ENCODE assay signal across 14 cellular contexts in genomic region chr17:74815671-74816370, GRCh38. TPM values are rescaled to one million over a fixed set of nuclear protein-coding genes. Genes with fewer than 3 reads are reported as not detected.
DNase-seq lines count a peak whose midpoint lies in the region; ATAC-seq and TF ChIP-seq lines count a peak whose summit lies in the region.
"Had no signal": no experiment of that assay in that cellular context is flagged by ENCODE, and none has a peak within 500 bp of the region (broad histone marks: within the 10 kb centered on the region; RNA-seq: fewer than 3 reads in every experiment).

No MANE protein-coding gene starts in this region.

- WGBS in SK-N-SH (ENCODE audit: low lambda C conversion rate), result 91% methylated on average over 10 of the region's 10 CpGs

- ATAC-seq in foreskin keratinocyte, result no peak
- no peak for ATAC-seq in HG03135 (IDR thresholded peaks at IDR 0.05; ENCODE audit: unreplicated experiment)

- peaks cover 0 to 2% (median under 1%) of the 10 kb centered on the region in 4 donors for H3K4me1 Mint-ChIP-seq in CD4-positive, alpha-beta memory T cell

- H3K36me3 ChIP-seq in BLaER1 treated with 17β-estradiol and CSF1 and Interleukin-3, amounts not matched to agents 10 nM and 100 nM, result peaks cover 0 to 87% (median 59%) of the 10 kb centered on the region in 11 experiments; a peak in 17 of 22 replicates
- peaks cover 0 to 26% of the 10 kb centered on the region in 2 experiments for H3K36me3 ChIP-seq in SK-N-SH (replicated peaks in 1 of 2; ENCODE audit: control insufficient read depth in 1 of 2, insufficient read depth in 2 of 2, low read length in 1 of 2)
- H3K36me3 ChIP-seq in CD4-positive, alpha-beta memory T cell (ENCODE audit: insufficient read depth, low read length), result peaks cover 23% of the 10 kb centered on the region
- H3K36me3 ChIP-seq: prostate gland had no signal

- peaks cover 54 to 100% (median 93%) of the 10 kb centered on the region in 10 experiments for H3K4me1 ChIP-seq in BLaER1 treated with 17β-estradiol and CSF1 and Interleukin-3, amounts not matched to agents 10 nM and 100 nM
- H3K4me1 ChIP-seq in SK-N-SH (ENCODE audit: control insufficient read depth in 1 of 2, insufficient read depth in 2 of 2, low read depth in 1 of 2, low read length in 1 of 2) (no peaks in the 10 kb centered on the region; a peak in 1 of 4 replicates), foreskin keratinocyte (no peaks in the 10 kb centered on the region)
- H3K4me1 ChIP-seq in CD4-positive, alpha-beta memory T cell (ENCODE audit: insufficient read depth, low read length), result no peaks in the 10 kb centered on the region
- H3K4me1 ChIP-seq: prostate gland had no signal

- no peaks in the 10 kb centered on the region for H3K27me3 Mint-ChIP-seq in CD4-positive, alpha-beta memory T cell
- H3K27me3 Mint-ChIP-seq: type B pancreatic cell had no signal

- H3K27me3 ChIP-seq in BLaER1 treated with 17β-estradiol and CSF1 and Interleukin-3, amounts not matched to agents 10 nM and 100 nM, result 0 out of 22 replicates have a peak, but pooled peaks cover 0 to 4% (median 0%) of the 10 kb centered on the region in 11 experiments
- no peaks in the 10 kb centered on the region for H3K27me3 ChIP-seq in SK-N-SH (ENCODE audit: insufficient read depth)
- no peaks in the 10 kb centered on the region for H3K27me3 ChIP-seq in foreskin keratinocyte
- no peaks in the 10 kb centered on the region for H3K27me3 ChIP-seq in CD4-positive, alpha-beta memory T cell (ENCODE audit: insufficient read depth, low read length)

- H3K79me2 ChIP-seq in SK-N-SH (ENCODE audit: insufficient read depth), result no peaks in the 10 kb centered on the region

- H3K9me3 Mint-ChIP-seq in CD4-positive, alpha-beta memory T cell, result no peaks in the 10 kb centered on the region
- H3K9me3 Mint-ChIP-seq: type B pancreatic cell had no signal

- H3K4me2 ChIP-seq in BLaER1 treated with 17β-estradiol and CSF1 and Interleukin-3, amounts not matched to agents 10 nM and 100 nM, result peak overlapping the region; percentile 64 to 93 (median 82)
- no peak overlapping the region for H3K4me2 ChIP-seq in SK-N-SH

- H3F3A ChIP-seq in SK-N-SH (replicated peaks; ENCODE audit: insufficient read depth), result no peaks in the 10 kb centered on the region

- CTCF ChIA-PET in SK-N-SH (lab: Yijun Ruan, JAX), result interaction anchor here (1.2 to 98.1 kb wide), 8 partner anchors 12 to 70 kb away, joined by 3 to 3869 read pairs (median 5); partner anchors contain the start of genes FDXR and GRIN2C
- CTCF ChIA-PET in CD4-positive, alpha-beta memory T cell (lab: Charles Lee; ENCODE audit: partially characterized antibody), result interaction anchor here (1.1 to 1.2 kb wide), 2 partner anchors 24 to 158 kb away, joined by 3 to 4 read pairs; no protein-coding TSS in a partner anchor

- intact Hi-C loops in CD4-positive, alpha-beta memory T cell (cut with micrococcal nuclease), result no loop called here

- peaks cover 0 to 99% (median 73%) of the 10 kb centered on the region in 11 experiments; a peak in 16 of 22 replicates for H4K20me1 ChIP-seq in BLaER1 treated with 17β-estradiol and CSF1 and Interleukin-3, amounts not matched to agents 10 nM and 100 nM
- H4K20me1 ChIP-seq in SK-N-SH (ENCODE audit: insufficient read depth), result no peaks in the 10 kb centered on the region

- no peaks in the 10 kb centered on the region for H3K9me2 ChIP-seq in SK-N-SH

- TF ChIP-seq CTCF in GM12873 (IDR thresholded peaks at IDR 0.05; ENCODE audit: insufficient read depth, low read depth, low read length, missing control alignments) (peak; percentile 38), SK-N-SH (IDR thresholded peaks at IDR 0.05) (peak; percentile 47), foreskin keratinocyte (conservative IDR thresholded peaks at IDR 0.05) (peak; percentile 38)

- DNase-seq in SK-N-SH (no peak), foreskin keratinocyte (no peak), foreskin melanocyte (no peak)
- DNase-seq in stimulated activated CD4-positive, alpha-beta T cell treated with anti-CD3 and anti-CD28 coated beads, Interleukin-15, amount 100 ng/mL, for 24 hours, result no peak
- no peak for DNase-seq in CD4-positive, alpha-beta memory T cell
- DNase-seq: activated CD8-positive, alpha-beta memory T cell treated with anti-CD3 and anti-CD28 coated beads for 24 hours; anterior cingulate cortex; NCI-H1930 had no signal

- no peak for TF ChIP-seq EP300 in SK-N-SH (IDR thresholded peaks at IDR 0.05; ENCODE audit: borderline replicate concordance in 1 of 2, low read depth in 1 of 2, low read length in 1 of 2)

- H2AFZ ChIP-seq in SK-N-SH (ENCODE audit: low read depth), result no peak overlapping the region

- POLR2A ChIA-PET in SK-N-SH (lab: Yijun Ruan, JAX), result no interaction called here
- POLR2A ChIA-PET in CD4-positive, alpha-beta memory T cell (lab: Charles Lee; ENCODE audit: partially characterized antibody), result no interaction called here

- peaks cover 52 to 56% of the 10 kb centered on the region in 2 donors for H3K36me3 Mint-ChIP-seq in CD4-positive, alpha-beta memory T cell
- H3K36me3 Mint-ChIP-seq: type B pancreatic cell had no signal

- peak overlapping the region in 1 of 7 donors; percentile 66 for H3K27ac Mint-ChIP-seq in CD4-positive, alpha-beta memory T cell
- H3K27ac Mint-ChIP-seq: type B pancreatic cell had no signal

- peak overlapping the region in 5 of 11 experiments; percentile 19 to 58 (median 45); a peak in 8 of 22 replicates for H3K27ac ChIP-seq in BLaER1 treated with 17β-estradiol and CSF1 and Interleukin-3, amounts not matched to agents 10 nM and 100 nM
- no peak overlapping the region for H3K27ac ChIP-seq in SK-N-SH (ENCODE audit: low read depth in 2 of 2, low read length in 1 of 2)
- no peak overlapping the region for H3K27ac ChIP-seq in foreskin keratinocyte
- H3K27ac ChIP-seq in CD4-positive, alpha-beta memory T cell (ENCODE audit: low read depth, low read length), result no peak overlapping the region
- H3K27ac ChIP-seq: prostate gland, SK-N-MC had no signal

- 0 out of 22 replicates have a peak overlapping the region, but pooled peaks of 4 of the 11 experiments have one; percentile 2 to 33 (median 24) for H3K9ac ChIP-seq in BLaER1 treated with 17β-estradiol and CSF1 and Interleukin-3, amounts not matched to agents 10 nM and 100 nM
- H3K9ac ChIP-seq in SK-N-SH, result no peak overlapping the region

- no peak for TF ChIP-seq RAD21 in SK-N-SH (IDR thresholded peaks at IDR 0.05; ENCODE audit: low read length)

- H3K4me3 Mint-ChIP-seq in CD4-positive, alpha-beta memory T cell, result no peak overlapping the region
- H3K4me3 Mint-ChIP-seq: type B pancreatic cell had no signal

- H3K9me3 ChIP-seq in BLaER1 treated with 17β-estradiol and CSF1 and Interleukin-3, amounts not matched to agents 10 nM and 100 nM (replicated peaks in 1 of 11), result 0 out of 22 replicates have a peak, but pooled peaks cover 0 to 3% (median 0%) of the 10 kb centered on the region in 11 experiments
- H3K9me3 ChIP-seq in SK-N-SH, result no peaks in the 10 kb centered on the region
- H3K9me3 ChIP-seq in CD4-positive, alpha-beta memory T cell (ENCODE audit: control insufficient read depth in 1 of 2, low read length in 2 of 2), result no peaks in the 10 kb centered on the region
- H3K9me3 ChIP-seq: prostate gland had no signal

- H3K4me3 ChIP-seq in BLaER1 treated with 17β-estradiol and CSF1 and Interleukin-3, amounts not matched to agents 10 nM and 100 nM, result no peak overlapping the region
- H3K4me3 ChIP-seq in SK-N-SH (ENCODE audit: low read depth in 2 of 2, low read length in 1 of 2), result no peak overlapping the region
- no peak overlapping the region for H3K4me3 ChIP-seq in CD4-positive, alpha-beta memory T cell (ENCODE audit: low read length in 2 of 2)
- H3K4me3 ChIP-seq: prostate gland, SK-N-MC had no signal

TF ChIP-seq in SK-N-SH, 30 proteins besides CTCF, POLR2A, EP300 and RAD21:
- TF ChIP-seq TCF12 (IDR thresholded peaks at IDR 0.05) (no peak), FOXM1 (IDR thresholded peaks at IDR 0.05; ENCODE audit: low read depth) (no peak), ZBTB33 (IDR thresholded peaks at IDR 0.05; ENCODE audit: borderline replicate concordance, low read depth) (no peak), MXI1 (IDR thresholded peaks at IDR 0.05; ENCODE audit: low read depth, low read length) (no peak)
TF ChIP-seq in SK-N-SH: peak in this region for 0.

RNA-seq across cellular contexts. Expression of gene NAT9, which starts 39.7 kb away (rescaled TPM):
- polyA plus RNA-seq in SK-N-SH (2012; rRNA removed) (117 and 190 TPM in 2 replicates), foreskin keratinocyte (32.4 and 35.0 TPM in 2 replicates)
- polyA plus RNA-seq in SK-N-SH (2012; cell fraction: cytosol; rRNA removed), result 38.1 and 64.6 TPM in 2 replicates
- 744 and 872 TPM in 2 replicates for polyA plus RNA-seq in SK-N-SH (2012; cell fraction: nucleus; rRNA removed)
- 29.3 and 34.2 TPM in 2 replicates for total RNA-seq in foreskin keratinocyte
- 10 to 100 TPM; 60.0 to 70.3 TPM for total RNA-seq in CD4-positive, alpha-beta memory T cell
- 10 to 100 TPM; 11.9 to 19.1 TPM for polyA plus RNA-seq in CD4-positive, alpha-beta memory T cell

RNA-seq across cellular contexts. Expression of gene GRIN2C, which starts 43.9 kb away (rescaled TPM):
- 0.39 and 0.45 TPM in 2 replicates for polyA plus RNA-seq in SK-N-SH (2012; rRNA removed)
- 0.05 and 0.08 TPM in 2 replicates for polyA plus RNA-seq in SK-N-SH (2012; cell fraction: cytosol; rRNA removed)
- 4.1 and 9.2 TPM in 2 replicates for polyA plus RNA-seq in SK-N-SH (2012; cell fraction: nucleus; rRNA removed)
- total RNA-seq in foreskin keratinocyte, result not detected in 2 replicates
- polyA plus RNA-seq in foreskin keratinocyte, result not detected in 2 replicates
- total RNA-seq in CD4-positive, alpha-beta memory T cell, result under 1 TPM in 1 of 2 experiments, not detected in 1; 0.09 TPM
- polyA plus RNA-seq in CD4-positive, alpha-beta memory T cell, result not detected

RNA-seq across cellular contexts. Expression of gene FDXR, which starts 57.0 kb away (rescaled TPM):
- polyA plus RNA-seq in SK-N-SH (2012; rRNA removed) (86.7 and 89.5 TPM in 2 replicates), foreskin keratinocyte (24.7 and 26.3 TPM in 2 replicates)
- 38.8 and 57.6 TPM in 2 replicates for polyA plus RNA-seq in SK-N-SH (2012; cell fraction: cytosol; rRNA removed)
- 126 and 203 TPM in 2 replicates for polyA plus RNA-seq in SK-N-SH (2012; cell fraction: nucleus; rRNA removed)
- total RNA-seq in foreskin keratinocyte, result 20.9 and 23.1 TPM in 2 replicates
- 10 to 100 TPM; 16.6 to 21.8 TPM for total RNA-seq in CD4-positive, alpha-beta memory T cell
- polyA plus RNA-seq in CD4-positive, alpha-beta memory T cell, result 1 to 10 TPM; 2.7 to 4.6 TPM
